ENCODE assay signal across 21 cellular contexts in genomic region chr19:16777811-16778210, GRCh38. TPM values are rescaled to one million over a fixed set of nuclear protein-coding genes. Genes with fewer than 3 reads are reported as not detected.
"Had no signal": no experiment of that assay in that cellular context is flagged by ENCODE, and none has a peak within 500 bp of the region (broad histone marks: within the 10 kb centered on the region; RNA-seq: fewer than 3 reads in every experiment).

No MANE protein-coding gene starts in this region.

- H3K9me3 ChIP-seq: MG63, SK-N-SH had no signal

- H3K36me3 ChIP-seq: MG63 had no signal

- ATAC-seq: Panc1, PC-3, T-cell had no signal

- H3K9ac ChIP-seq: SK-N-SH had no signal

- H3K4me2 ChIP-seq: SK-N-SH had no signal

- H3K27ac ChIP-seq: RWPE1 had no signal

- H3K4me3 ChIP-seq: MG63 had no signal

- H3K27me3 ChIP-seq: MG63 had no signal

- DNase-seq: Karpas-422, KG1, NCI-H1092 treated with DMSO at 0.1 percent for 48 hours, NCI-H1436, NCI-H187 treated with DMSO at 0.1 percent for 48 hours, NCI-H2029 treated with DMSO at 0.1 percent for 48 hours, NCI-H2171 treated with DMSO at 0.1 percent for 48 hours, NCI-H345, NCI-H446 treated with DMSO at 0.1 percent for 48 hours, NCI-H510A treated with DMSO at 0.1 percent for 48 hours, NCI-H526, NCI-H748 treated with DMSO at 0.1 percent for 48 hours, PC-3, SHP77, SK-N-SH, SW 1271, T-cell had no signal

RNA-seq across cellular contexts. Expression of gene NWD1, which starts 58.2 kb away (rescaled TPM):
- polyA plus RNA-seq: IgD-negative memory B cell, SK-N-SH had no signal
